ENCODE assay signal across 9 cellular contexts in genomic region chr2:46335966-46336436, GRCh38. TPM values are rescaled to one million over a fixed set of nuclear protein-coding genes. Genes with fewer than 3 reads are reported as not detected.
DNase-seq lines count a peak whose midpoint lies in the region; ATAC-seq and TF ChIP-seq lines count a peak whose summit lies in the region.
"Had no signal": no experiment of that assay in that cellular context is flagged by ENCODE, and none has a peak within 500 bp of the region (broad histone marks: within the 10 kb centered on the region; RNA-seq: fewer than 3 reads in every experiment).

No MANE protein-coding gene starts in this region.

- intact Hi-C loops in transverse colon (cut with DNase I; ENCODE audit: low total_unique reads) = no loop called here

- peak overlapping the region; percentile 59 to 69 for H3K4me3 ChIP-seq in duodenal mucosa (ENCODE audit: low read depth in 1 of 2, low read length in 2 of 2)
- peak overlapping the region; percentile 33 to 44 for H3K4me3 ChIP-seq in muscle layer of colon (ENCODE audit: low read depth in 1 of 2, low read length in 2 of 2)
- H3K4me3 ChIP-seq in transverse colon = peak overlapping the region in 3 of 4 donors; percentile 15 to 31 (median 15)

- peak overlapping the region; percentile 74 for H3K27ac ChIP-seq in duodenal mucosa (ENCODE audit: low read depth, low read length)
- peak overlapping the region; percentile 60 for H3K27ac ChIP-seq in muscle layer of colon (ENCODE audit: low read depth, low read length)
- H3K27ac ChIP-seq in transverse colon = peak overlapping the region; percentile 86 to 88 (median 87)
- H3K27ac ChIP-seq: 22Rv1 had no signal

- H3K27me3 ChIP-seq in duodenal mucosa (ENCODE audit: control insufficient read depth in 1 of 2, insufficient read depth in 2 of 2, low read length in 2 of 2) (no peaks in the 10 kb centered on the region), muscle layer of colon (ENCODE audit: control insufficient read depth in 1 of 2, insufficient read depth in 2 of 2, low read length in 2 of 2) (no peaks in the 10 kb centered on the region), transverse colon (no peaks in the 10 kb centered on the region)

- DNase-seq in NCI-H2227 treated with DMSO at 0.1 percent for 48 hours (lab: John Stamatoyannopoulos, UW) (peak; percentile 56), NCI-H2227 (lab: John Stamatoyannopoulos, UW; ENCODE audit: unreplicated experiment) (no peak), transverse colon (peak; percentile 63), dedifferentiated amniotic fluid mesenchymal stem cell (ENCODE audit: extremely low spot score) (no peak)

- H3K4me1 ChIP-seq in duodenal mucosa (ENCODE audit: control insufficient read depth in 1 of 2, insufficient read depth in 2 of 2, low read length in 2 of 2) = peaks cover 73 to 78% of the 10 kb centered on the region in 2 donors
- H3K4me1 ChIP-seq in muscle layer of colon (ENCODE audit: insufficient read depth, low read length) = peaks cover 54% of the 10 kb centered on the region
- peaks cover 38 to 82% (median 48%) of the 10 kb centered on the region in 4 donors for H3K4me1 ChIP-seq in transverse colon

- ATAC-seq in GM18511 (IDR thresholded peaks at IDR 0.05; ENCODE audit: unreplicated experiment) (no peak), GM18502 (IDR thresholded peaks at IDR 0.05; ENCODE audit: poor library complexity, unreplicated experiment) (no peak)

- H3K9me3 ChIP-seq in duodenal mucosa (ENCODE audit: control insufficient read depth in 1 of 2, low read length in 2 of 2) (no peaks in the 10 kb centered on the region), muscle layer of colon (ENCODE audit: low read length) (no peaks in the 10 kb centered on the region), transverse colon (no peaks in the 10 kb centered on the region)

- TF ChIP-seq CTCF in transverse colon (IDR thresholded peaks at IDR 0.05) = peak in 1 of 5 experiments; percentile 5

- H3K36me3 ChIP-seq in duodenal mucosa (ENCODE audit: control insufficient read depth in 1 of 2, insufficient read depth in 2 of 2, low read length in 2 of 2) (no peaks in the 10 kb centered on the region), muscle layer of colon (ENCODE audit: insufficient read depth, low read length) (no peaks in the 10 kb centered on the region), transverse colon (no peaks in the 10 kb centered on the region)

- H3K9ac ChIP-seq in duodenal mucosa (ENCODE audit: low read depth in 1 of 2, low read length in 2 of 2) (peak overlapping the region; percentile 41 to 52), muscle layer of colon (ENCODE audit: low read length) (peak overlapping the region; percentile 17)

- TF ChIP-seq EP300 in transverse colon (IDR thresholded peaks at IDR 0.05; ENCODE audit: low read depth) = no peak

- in situ Hi-C loops in transverse colon (cut with MboI; ENCODE audit: low pct_ligation_motif_present in 1 of 4, low pct_unique_long_range_greater_than_20kb in 1 of 4, low sequenced_read_pairs in 3 of 4) = no loop called here

- no peak for TF ChIP-seq POLR2A in transverse colon (IDR thresholded peaks at IDR 0.05)

- WGBS in transverse colon (ENCODE audit: low coverage in 1 of 2), 2 donors = 11 to 21% methylated on average over 3 to 7 of the region's 7 CpGs

RNA-seq across cellular contexts. Expression of gene EPAS1, which starts 38.8 kb away (rescaled TPM):
- 100 to 1,000 TPM; 102 to 260 (median 167) TPM for total RNA-seq in transverse colon

Comparison
In these comparisons a context has a peak if more than half of its experiments do, and no peak if none do; other contexts are left out.
1. DNase-seq: peak in NCI-H2227 treated with DMSO at 0.1 percent for 48 hours (single experiment) and transverse colon (single experiment); none in NCI-H2227 (single experiment) and dedifferentiated amniotic fluid mesenchymal stem cell (single experiment).
2. Peak in every context shown above with its lines, with median percentiles within 50 percentile points of each other: H3K27ac ChIP-seq and H3K4me3 ChIP-seq.